Comparison of ENCODE assay signal across 9 cellular contexts in the genomic region with DNA sequence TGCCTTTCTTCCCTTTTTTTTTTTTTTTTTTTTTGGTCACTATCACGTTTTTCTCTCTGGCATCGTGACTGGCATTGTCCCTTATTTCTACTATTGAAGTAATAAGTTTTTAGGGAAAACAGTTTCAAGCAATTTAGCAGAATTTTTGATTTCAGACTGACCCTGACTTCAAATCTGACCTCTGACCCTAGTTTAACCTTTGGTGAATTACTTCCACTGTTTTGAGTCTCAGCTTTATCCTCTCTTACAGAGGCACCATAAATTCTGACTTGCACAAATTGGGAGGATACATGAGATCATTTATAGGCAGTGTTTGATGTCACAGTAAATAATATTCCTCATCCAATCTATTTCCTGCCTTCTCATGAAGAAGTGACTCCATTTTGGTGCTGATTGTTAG.
"Had no signal": no experiment of that assay in that cellular context is flagged by ENCODE, and none has a peak within 500 bp of the region (broad histone marks: within the 10 kb centered on the region; RNA-seq: fewer than 3 reads in every experiment).

No MANE protein-coding gene starts in this region.

- H3K27ac Mint-ChIP-seq: mesothelial cell of epicardium had no signal

- H3K9me3 ChIP-seq: gastrocnemius medialis, heart right ventricle, lower lobe of right lung, tibial nerve, uterus had no signal

- H3K4me3 Mint-ChIP-seq: mesothelial cell of epicardium had no signal

- H2AFZ ChIP-seq: parathyroid adenoma had no signal

- H3K4me3 ChIP-seq: gastrocnemius medialis, heart right ventricle, lower lobe of right lung, tibial nerve, uterus had no signal

- H3K4me1 ChIP-seq: gastrocnemius medialis, lower lobe of right lung, parathyroid adenoma, uterus had no signal

- ATAC-seq: gastrocnemius medialis, lower lobe of right lung had no signal

- H3K27ac ChIP-seq: gastrocnemius medialis, lower lobe of right lung, parathyroid adenoma, tibial nerve, uterus had no signal

- DNase-seq: activated gamma-delta T cell, erythroblast, gastrocnemius medialis, heart right ventricle, lower lobe of right lung, uterus had no signal

- H3K9ac ChIP-seq: parathyroid adenoma had no signal

- H3K27me3 ChIP-seq: gastrocnemius medialis, heart right ventricle, tibial nerve, uterus had no signal

- H3K36me3 ChIP-seq: gastrocnemius medialis, heart right ventricle, lower lobe of right lung, tibial nerve, uterus had no signal

- H3K79me2 ChIP-seq: parathyroid adenoma had no signal
